Comparison of ENCODE assay signal across 8 cellular contexts in genomic region chr1:20521960-20522861, GRCh38. TPM values are rescaled to one million over a fixed set of nuclear protein-coding genes. Genes with fewer than 3 reads are reported as not detected.
DNase-seq lines count a peak whose midpoint lies in the region; ATAC-seq and TF ChIP-seq lines count a peak whose summit lies in the region.

No MANE protein-coding gene starts in this region.

- no peak for TF ChIP-seq POLR2A in gastroesophageal sphincter (IDR thresholded peaks at IDR 0.05)
- TF ChIP-seq POLR2A in testis (IDR thresholded peaks at IDR 0.05) = no peak

- DNase-seq in DMS79 (lab: John Stamatoyannopoulos, UW) (peak; percentile 69), LoVo (ENCODE audit: low spot score) (peak; percentile 76), RWPE2 (ENCODE audit: low spot score) (no peak), occipital lobe (lab: John Stamatoyannopoulos, UW) (peak; percentile 45), testis (peak; percentile 92)
- peak; percentile 19 for DNase-seq in activated T-helper 9 cell treated with anti-CD3 and anti-CD28 coated beads, Interleukin-2, amount 50 U/mL, for 16 hours (ENCODE audit: low read depth)

- H3K4me3 ChIP-seq in RWPE2 (ENCODE audit: severe bottlenecking) (no peak overlapping the region), gastroesophageal sphincter (peak overlapping the region in 1 of 2 donors; percentile 8), testis (no peak overlapping the region)

- no peaks in the 10 kb centered on the region for H3K4me1 ChIP-seq in RWPE2 (ENCODE audit: insufficient read depth, poor library complexity, severe bottlenecking)
- peaks cover 0 to 8% (median 0%) of the 10 kb centered on the region in 3 donors for H3K4me1 ChIP-seq in gastroesophageal sphincter
- H3K4me1 ChIP-seq in testis = no peaks in the 10 kb centered on the region

- H3K27ac ChIP-seq in RWPE2 (ENCODE audit: poor library complexity, severe bottlenecking) = no peak overlapping the region
- no peak overlapping the region for H3K27ac ChIP-seq in gastroesophageal sphincter
- H3K27ac ChIP-seq in testis = no peak overlapping the region

- WGBS in gastroesophageal sphincter (ENCODE audit: low coverage in 1 of 2), 2 donors = 7 to 9% methylated on average over 10 to 11 of the region's 17 CpGs
- WGBS in testis, 2 donors = 16 to 20% methylated on average over 17 of the region's 17 CpGs

- peak; percentile 67 for ATAC-seq in RWPE2 (ENCODE audit: low read depth)
- ATAC-seq in gastroesophageal sphincter = peak; percentile 87
- ATAC-seq in GM18873 (IDR thresholded peaks at IDR 0.05; ENCODE audit: low FRiP score, unreplicated experiment) = no peak

- H3K36me3 ChIP-seq in RWPE2 (ENCODE audit: low read depth) (no peaks in the 10 kb centered on the region), gastroesophageal sphincter (no peaks in the 10 kb centered on the region), testis (ENCODE audit: low read depth, missing control alignments) (no peaks in the 10 kb centered on the region)

- TF ChIP-seq CTCF in RWPE2 (IDR thresholded peaks at IDR 0.05; ENCODE audit: poor library complexity, severe bottlenecking) = peak; percentile 95
- TF ChIP-seq CTCF in gastroesophageal sphincter (IDR thresholded peaks at IDR 0.05) = peak; percentile 84 to 94 (median 91)
- TF ChIP-seq CTCF in testis (IDR thresholded peaks at IDR 0.05) = peak; percentile 85 to 94 (median 90)

- intact Hi-C loops in testis (cut with DNase I; ENCODE audit: low total_unique reads) = loop anchor here (10.0 kb wide), 1 partner anchor 123 kb away; no protein-coding TSS in a partner anchor

- no peaks in the 10 kb centered on the region for H3K9me3 ChIP-seq in RWPE2 (ENCODE audit: severe bottlenecking)
- no peaks in the 10 kb centered on the region for H3K9me3 ChIP-seq in gastroesophageal sphincter
- no peaks in the 10 kb centered on the region for H3K9me3 ChIP-seq in testis

- no peak for TF ChIP-seq EP300 in gastroesophageal sphincter (IDR thresholded peaks at IDR 0.05)

- no peaks in the 10 kb centered on the region for H3K27me3 ChIP-seq in RWPE2 (ENCODE audit: insufficient read depth, poor library complexity, severe bottlenecking)
- peaks cover 35% of the 10 kb centered on the region for H3K27me3 ChIP-seq in gastroesophageal sphincter
- H3K27me3 ChIP-seq in testis = no peaks in the 10 kb centered on the region

RNA-seq across cellular contexts. Expression of gene MUL1, which starts 14.3 kb away (rescaled TPM):
- total RNA-seq in gastroesophageal sphincter = 10 to 100 TPM; 26.5 to 52.0 (median 43.8) TPM
- 17.5 TPM for total RNA-seq in occipital lobe
- total RNA-seq in testis = 10 to 100 TPM; 22.4 to 32.0 TPM
- 28.9 TPM for polyA plus RNA-seq in testis (ENCODE audit: insufficient read depth, low read depth, low replicate concordance)

RNA-seq across cellular contexts. Expression of gene FAM43B, which starts 30.2 kb away (rescaled TPM):
- total RNA-seq in gastroesophageal sphincter = 1 to 10 TPM in 2 of 4 donors, under 1 TPM in 2; 0.62 to 1.3 (median 1.1) TPM
- 0.16 TPM for total RNA-seq in occipital lobe
- total RNA-seq in testis = 1 to 10 TPM; 1.1 to 1.3 TPM
- polyA plus RNA-seq in testis (ENCODE audit: insufficient read depth, low read depth, low replicate concordance) = 0.66 TPM

RNA-seq across cellular contexts. Expression of gene CAMK2N1, which starts 36.2 kb away (rescaled TPM):
- total RNA-seq in gastroesophageal sphincter (10 to 100 TPM; 18.2 to 29.6 (median 26.2) TPM), occipital lobe (77.2 TPM), testis (1 to 10 TPM; 7.8 to 9.5 TPM)
- polyA plus RNA-seq in testis (ENCODE audit: insufficient read depth, low read depth, low replicate concordance) = 12.3 TPM
